ENCODE assay signal across 22 cellular contexts in genomic region chr12:88973998-88974397, GRCh38.
A peak's percentile ranks its signal among the peaks of the same experiment; 100 is the strongest.
DNase-seq lines count a peak whose midpoint lies in the region; ATAC-seq, FAIRE-seq and TF ChIP-seq lines count a peak whose summit lies in the region.
"Had no signal": no experiment of that assay in that cellular context is flagged by ENCODE, and none has a peak within 500 bp of the region (broad histone marks: within the 10 kb centered on the region; RNA-seq: fewer than 3 reads in every experiment).

No MANE protein-coding gene starts in this region.

- TF ChIP-seq POLR2A in A549 (IDR thresholded peaks at IDR 0.05; ENCODE audit: low read length) (no peak), K562 (conservative IDR thresholded peaks at IDR 0.05) (no peak)

- no peak for TF ChIP-seq CTCF in A549 (IDR thresholded peaks at IDR 0.05)
- TF ChIP-seq CTCF in K562 (IDR thresholded peaks at IDR 0.05 in 2 of 3, conservative IDR thresholded peaks at IDR 0.05 in 1 of 3; ENCODE audit: insufficient read depth in 2 of 3, low read depth in 1 of 3, low read length in 3 of 3): no peak

- H4K91ac ChIP-seq in trophoblast cell (ENCODE audit: low read depth, low read length): no peak overlapping the region

- no peak overlapping the region for H3K18ac ChIP-seq in trophoblast cell (ENCODE audit: low read length)

- no peak for TF ChIP-seq EP300 in A549 (IDR thresholded peaks at IDR 0.05)
- TF ChIP-seq EP300 in K562 (IDR thresholded peaks at IDR 0.05; ENCODE audit: low read length): no peak

- 93% methylated on average over 1 of the region's 1 CpG for WGBS in A549 (ENCODE audit: missing lambda C conversion rate)
- 8% methylated on average over 1 of the region's 1 CpG for WGBS in K562 (ENCODE audit: insufficient coverage, low coverage, missing lambda C conversion rate)
- WGBS in trophoblast cell (ENCODE audit: extremely low coverage, insufficient coverage, insufficient read length): no CpG with 5 or more reads among the region's 1 CpG

- no peaks in the 10 kb centered on the region for H3K9me1 ChIP-seq in K562 (ENCODE audit: control insufficient read depth, insufficient read depth, low read length)

- H3K4me3 ChIP-seq in A549: no peak overlapping the region
- H3K4me3 ChIP-seq in K562: no peak overlapping the region
- no peak overlapping the region for H3K4me3 ChIP-seq in trophoblast cell (ENCODE audit: low read depth, low read length)
- H3K4me3 ChIP-seq: BLaER1 treated with 17β-estradiol and CSF1 and Interleukin-3, amounts not matched to agents 10 nM and 100 nM; GM12878 had no signal

- no TSS peak for BruUV-seq in K562 (replicated peaks; lab: Mats Ljungman, UMichigan)

- H3K4ac ChIP-seq in trophoblast cell (ENCODE audit: low read depth, low read length): no peak overlapping the region

- H3K27ac ChIP-seq in A549 (no peak overlapping the region), K562 (ENCODE audit: extremely low read depth, low read depth, low read length) (no peak overlapping the region), trophoblast cell (ENCODE audit: low read depth, low read length) (no peak overlapping the region)
- H3K27ac ChIP-seq: BLaER1 treated with 17β-estradiol and CSF1 and Interleukin-3, amounts not matched to agents 10 nM and 100 nM; C4-2B had no signal

- CTCF ChIA-PET in A549 (lab: Yijun Ruan, JAX): no interaction called here
- CTCF ChIA-PET in K562 (lab: Yijun Ruan, JAX; ENCODE audit: low intra/inter-chr PET ratio): no interaction called here

- no peaks in the 10 kb centered on the region for H3K79me2 ChIP-seq in K562 (ENCODE audit: control insufficient read depth, insufficient read depth, low read length)
- no peaks in the 10 kb centered on the region for H3K79me2 ChIP-seq in trophoblast cell (ENCODE audit: control insufficient read depth, insufficient read depth, low read length, poor library complexity)

- H4K12ac ChIP-seq in trophoblast cell (ENCODE audit: low read depth, low read length): no peak overlapping the region

- H4K20me1 ChIP-seq in K562 (replicated peaks; ENCODE audit: control insufficient read depth, insufficient read depth, low read length): no peaks in the 10 kb centered on the region
- H4K20me1 ChIP-seq: BLaER1 treated with 17β-estradiol and CSF1 and Interleukin-3, amounts not matched to agents 10 nM and 100 nM had no signal

- ATAC-seq in A549 (no peak), K562 (no peak)
- ATAC-seq: CD8-positive, alpha-beta T cell; GM12878 had no signal

- POLR2A ChIA-PET in A549 (lab: Yijun Ruan, JAX) (no interaction called here), K562 (lab: Yijun Ruan, JAX) (interaction anchor here (0.7 kb wide), 1 partner anchor 11 kb away, joined by 3 read pairs; no protein-coding TSS in a partner anchor)

- H3K79me1 ChIP-seq in trophoblast cell (ENCODE audit: low read length): no peaks in the 10 kb centered on the region

- no peak overlapping the region for H3K14ac ChIP-seq in trophoblast cell (ENCODE audit: low read length)

- no peaks in the 10 kb centered on the region for H3K9me3 ChIP-seq in A549
- H3K9me3 ChIP-seq in K562 (replicated peaks; ENCODE audit: control insufficient read depth, insufficient read depth, low read depth, low read length): no peaks in the 10 kb centered on the region
- H3K9me3 ChIP-seq in trophoblast cell (ENCODE audit: insufficient read depth, low read depth, low read length): no peaks in the 10 kb centered on the region
- H3K9me3 ChIP-seq: BLaER1 treated with 17β-estradiol and CSF1 and Interleukin-3, amounts not matched to agents 10 nM and 100 nM; Caco-2 had no signal

- H3K4me1 ChIP-seq in A549 (no peaks in the 10 kb centered on the region), K562 (replicated peaks in 1 of 2; ENCODE audit: control insufficient read depth in 2 of 2, insufficient read depth in 2 of 2, low read length in 2 of 2) (no peaks in the 10 kb centered on the region), trophoblast cell (ENCODE audit: control insufficient read depth in 1 of 2, insufficient read depth in 2 of 2, low read length in 2 of 2) (no peaks in the 10 kb centered on the region)
- H3K4me1 ChIP-seq: BLaER1 treated with 17β-estradiol and CSF1 and Interleukin-3, amounts not matched to agents 10 nM and 100 nM; Caco-2 had no signal

- no peak overlapping the region for H3K23ac ChIP-seq in trophoblast cell (ENCODE audit: low read length)

- no peak overlapping the region for H3K9ac ChIP-seq in K562 (ENCODE audit: insufficient read depth in 1 of 2, low read depth in 2 of 2, low read length in 2 of 2)
- no peak overlapping the region for H3K9ac ChIP-seq in trophoblast cell (ENCODE audit: low read length)
- H3K9ac ChIP-seq: BLaER1 treated with 17β-estradiol and CSF1 and Interleukin-3, amounts not matched to agents 10 nM and 100 nM had no signal

- TF ChIP-seq RAD21 in A549 (conservative IDR thresholded peaks at IDR 0.05 in 1 of 2, IDR thresholded peaks at IDR 0.05 in 1 of 2): no peak
- TF ChIP-seq RAD21 in K562 (CRISPR knock-in tag; conservative IDR thresholded peaks at IDR 0.05 in 1 of 2, IDR thresholded peaks at IDR 0.05 in 1 of 2): no peak

- H3K27me3 ChIP-seq in K562 (ENCODE audit: control insufficient read depth in 2 of 2, insufficient read depth in 2 of 2, low read length in 2 of 2) (no peaks in the 10 kb centered on the region), trophoblast cell (ENCODE audit: insufficient read depth, low read length) (no peaks in the 10 kb centered on the region)
- H3K27me3 ChIP-seq: BLaER1 treated with 17β-estradiol and CSF1 and Interleukin-3, amounts not matched to agents 10 nM and 100 nM had no signal

- intact Hi-C loops in K562 (cut with micrococcal nuclease): no loop called here

- no peak for DNase-seq in A549 (ENCODE audit: low read depth in 1 of 2, low spot score in 1 of 2)
- DNase-seq in K562 (ENCODE audit: extremely low read depth in 1 of 4, low spot score in 3 of 4): no peak
- DNase-seq in NCI-H187 (lab: John Stamatoyannopoulos, UW): no peak
- DNase-seq in trophoblast cell: no peak
- no peak for DNase-seq in activated gamma-delta T cell (lab: John Stamatoyannopoulos, UW)
- DNase-seq: 8988T; AML-193; Caco-2; Calu3; CD4-positive, alpha-beta T cell; CD8-positive, alpha-beta T cell; DMS79 treated with DMSO at 0.1 percent for 48 hours; GDM1 had no signal

- in situ Hi-C loops in K562 (cut with MboI): no loop called here

- H3K36me3 ChIP-seq in K562 (ENCODE audit: control insufficient read depth, insufficient read depth, low read length) (no peaks in the 10 kb centered on the region), trophoblast cell (ENCODE audit: control insufficient read depth in 1 of 2, insufficient read depth in 2 of 2, low read length in 2 of 2) (no peaks in the 10 kb centered on the region)
- H3K36me3 ChIP-seq: BLaER1 treated with 17β-estradiol and CSF1 and Interleukin-3, amounts not matched to agents 10 nM and 100 nM had no signal

- H2AFZ ChIP-seq in K562 (ENCODE audit: low read depth, low read length) (no peak overlapping the region), trophoblast cell (ENCODE audit: insufficient read depth, low read length, poor library complexity) (no peak overlapping the region)

- H3K4me2 ChIP-seq in A549: no peak overlapping the region
- H3K4me2 ChIP-seq in K562 (ENCODE audit: insufficient read depth, low read length): no peak overlapping the region
- no peak overlapping the region for H3K4me2 ChIP-seq in trophoblast cell (ENCODE audit: low read length)
- H3K4me2 ChIP-seq: BLaER1 treated with 17β-estradiol and CSF1 and Interleukin-3, amounts not matched to agents 10 nM and 100 nM had no signal

- no peak overlapping the region for H2AK5ac ChIP-seq in trophoblast cell (ENCODE audit: low read length)

- H2BK120ac ChIP-seq in trophoblast cell (ENCODE audit: insufficient read depth, low read length, poor library complexity): no peak overlapping the region

- H4K8ac ChIP-seq in trophoblast cell (ENCODE audit: low read depth, low read length): no peak overlapping the region

- no peak for FAIRE-seq in A549 (lab: Jason Lieb, UNC)
- peak; percentile 8 for FAIRE-seq in G401.6 (lab: Jason Lieb, UNC)
- no peak for FAIRE-seq in K562 (lab: Jason Lieb, UNC)
- FAIRE-seq: A204.1, D721Med, GM12892, GM18507, GM19239 had no signal

- no peak overlapping the region for H2BK5ac ChIP-seq in trophoblast cell (ENCODE audit: low read depth, low read length, poor library complexity)

- no peak overlapping the region for H2BK12ac ChIP-seq in trophoblast cell (ENCODE audit: low read length)

TF ChIP-seq in A549, 52 proteins besides CTCF, POLR2A, EP300 and RAD21:
- TF ChIP-seq FOSB (CRISPR knock-in tag; IDR thresholded peaks at IDR 0.05) (no peak), MAFK (IDR thresholded peaks at IDR 0.05; ENCODE audit: partially characterized antibody) (peak; percentile 78)

TF ChIP-seq in K562, 482 proteins besides CTCF, POLR2A, EP300 and RAD21 (continues in another document):
- TF ChIP-seq C11orf30 (IDR thresholded peaks at IDR 0.05; ENCODE audit: low read depth) (peak; percentile 32; the same call in 1 of the 2 replicates), CAMTA2 (CRISPR knock-in tag; conservative IDR thresholded peaks at IDR 0.05) (no peak), XRCC5 (IDR thresholded peaks at IDR 0.05; ENCODE audit: low read depth, low read length) (no peak), ZNF316 (IDR thresholded peaks at IDR 0.05) (peak; percentile 59), XRCC3 (IDR thresholded peaks at IDR 0.05) (no peak), EZH2 (IDR thresholded peaks at IDR 0.05; ENCODE audit: borderline replicate concordance, low read depth, low read length) (no peak), MLLT1 (IDR thresholded peaks at IDR 0.05) (no peak)

Comparison
In these comparisons a context has a peak if more than half of its experiments do, and no peak if none do; other contexts are left out.
1. Of the 35 proteins assayed by ChIP-seq in both K562 and A549: peak only in K562: none; only in A549: MAFK; in both: none; in neither: 34.